Comparison of ENCODE assay signal across 1 cellular context in genomic region chr13:75458696-75459422, GRCh38.
A peak's percentile ranks its signal among the peaks of the same experiment; 100 is the strongest.
TF ChIP-seq lines count a peak whose summit lies in the region.

No MANE protein-coding gene starts in this region.

TF ChIP-seq in HepG2, 621 proteins besides CTCF, POLR2A, EP300 and RAD21 (continued from another document and continues in another):
- peak; percentile 68; the same call in 1 of the 2 replicates for TF ChIP-seq SIN3A (IDR thresholded peaks at IDR 0.05; ENCODE audit: borderline replicate concordance, low read depth, low read length)
- no peak for TF ChIP-seq TRIM22 (IDR thresholded peaks at IDR 0.05)
- no peak; the same call in 1 of the 2 replicates for TF ChIP-seq THRA (CRISPR knock-in tag; IDR thresholded peaks at IDR 0.05; ENCODE audit: borderline replicate concordance)
- no peak for TF ChIP-seq ZBTB1 (CRISPR knock-in tag; IDR thresholded peaks at IDR 0.05; ENCODE audit: borderline replicate concordance)
- TF ChIP-seq ZBTB33 (CRISPR knock-in tag; IDR thresholded peaks at IDR 0.05): peak; percentile 82
- TF ChIP-seq ASH2L (IDR thresholded peaks at IDR 0.05; ENCODE audit: insufficient read length, low read depth, low read length): peak; percentile 81
- no peak for TF ChIP-seq MATR3 (CRISPR knock-in tag; IDR thresholded peaks at IDR 0.05)
- TF ChIP-seq ATF4 (CRISPR knock-in tag; IDR thresholded peaks at IDR 0.05): peak in 1 of 2 experiments; percentile 75; a peak in 1 of 4 replicates
- TF ChIP-seq ZNF724P (CRISPR knock-in tag; IDR thresholded peaks at IDR 0.05; ENCODE audit: borderline replicate concordance): no peak
- peak; percentile 87; the same call in 1 of the 2 replicates for TF ChIP-seq SOX13 (IDR thresholded peaks at IDR 0.05)
- peak in 1 of 2 experiments; percentile 98; a peak in 2 of 4 replicates for TF ChIP-seq SOX13 (CRISPR knock-in tag; conservative IDR thresholded peaks at IDR 0.05 in 1 of 2, IDR thresholded peaks at IDR 0.05 in 1 of 2)
- no peak for TF ChIP-seq PCBP2 (optimal IDR thresholded peaks at IDR 0.05; ENCODE audit: low read depth, low read length, poor library complexity, severe bottlenecking)
- TF ChIP-seq ZNF710 (CRISPR knock-in tag; IDR thresholded peaks at IDR 0.05; ENCODE audit: borderline replicate concordance): peak; percentile 99
- no peak for TF ChIP-seq NONO (IDR thresholded peaks at IDR 0.05)
- peak; percentile 82 for TF ChIP-seq NONO (CRISPR knock-in tag; conservative IDR thresholded peaks at IDR 0.05)
- peak; percentile 92 for TF ChIP-seq RXRA (CRISPR knock-in tag; IDR thresholded peaks at IDR 0.05)
- no peak for TF ChIP-seq THYN1 (CRISPR knock-in tag; IDR thresholded peaks at IDR 0.05; ENCODE audit: borderline replicate concordance, low read depth)
- peak; percentile 76; the same call in 1 of the 2 replicates for TF ChIP-seq POLR2AphosphoS5 (IDR thresholded peaks at IDR 0.05; ENCODE audit: low read depth, low read length)
- TF ChIP-seq ZKSCAN8 (CRISPR knock-in tag; IDR thresholded peaks at IDR 0.05; ENCODE audit: borderline replicate concordance): peak; percentile 92; the same call in 1 of the 2 replicates
- TF ChIP-seq SNAI1 (CRISPR knock-in tag; IDR thresholded peaks at IDR 0.05; ENCODE audit: borderline replicate concordance): no peak
- TF ChIP-seq ZBTB42 (CRISPR knock-in tag; IDR thresholded peaks at IDR 0.05): no peak
- TF ChIP-seq ZNF547 (CRISPR knock-in tag; IDR thresholded peaks at IDR 0.05): no peak
- TF ChIP-seq, protein P1, sequence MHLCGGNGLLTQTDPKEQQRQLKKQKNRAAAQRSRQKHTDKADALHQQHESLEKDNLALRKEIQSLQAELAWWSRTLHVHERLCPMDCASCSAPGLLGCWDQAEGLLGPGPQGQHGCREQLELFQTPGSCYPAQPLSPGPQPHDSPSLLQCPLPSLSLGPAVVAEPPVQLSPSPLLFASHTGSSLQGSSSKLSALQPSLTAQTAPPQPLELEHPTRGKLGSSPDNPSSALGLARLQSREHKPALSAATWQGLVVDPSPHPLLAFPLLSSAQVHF (CRISPR knock-in tag; IDR thresholded peaks at IDR 0.05): no peak
- no peak; the same call in 1 of the 2 replicates for TF ChIP-seq DMAP1 (CRISPR knock-in tag; IDR thresholded peaks at IDR 0.05)
- peak; percentile 66; the same call in 1 of the 2 replicates for TF ChIP-seq ZC3H4 (CRISPR knock-in tag; IDR thresholded peaks at IDR 0.05; ENCODE audit: borderline replicate concordance)
- TF ChIP-seq SIX1 (CRISPR knock-in tag; IDR thresholded peaks at IDR 0.05; ENCODE audit: borderline replicate concordance): peak; percentile 73; the same call in 1 of the 2 replicates
- no peak for TF ChIP-seq TEF (CRISPR knock-in tag; IDR thresholded peaks at IDR 0.05)
- TF ChIP-seq SP5 (CRISPR knock-in tag; IDR thresholded peaks at IDR 0.05; ENCODE audit: borderline replicate concordance, low read depth): peak; percentile 67; the same call in 1 of the 2 replicates
- peak; percentile 99 for TF ChIP-seq GATAD2A (CRISPR knock-in tag; IDR thresholded peaks at IDR 0.05)
- no peak for TF ChIP-seq TCF12 (IDR thresholded peaks at IDR 0.05)
- 0 out of 2 replicates have a peak, but pooled peaks have one; percentile 83 for TF ChIP-seq TCF12 (CRISPR knock-in tag; IDR thresholded peaks at IDR 0.05)
- no peak for TF ChIP-seq BORCS8-MEF2B (CRISPR knock-in tag; IDR thresholded peaks at IDR 0.05)
- TF ChIP-seq ZNF329 (CRISPR knock-in tag; IDR thresholded peaks at IDR 0.05; ENCODE audit: low read depth): no peak
- TF ChIP-seq, protein P2, sequence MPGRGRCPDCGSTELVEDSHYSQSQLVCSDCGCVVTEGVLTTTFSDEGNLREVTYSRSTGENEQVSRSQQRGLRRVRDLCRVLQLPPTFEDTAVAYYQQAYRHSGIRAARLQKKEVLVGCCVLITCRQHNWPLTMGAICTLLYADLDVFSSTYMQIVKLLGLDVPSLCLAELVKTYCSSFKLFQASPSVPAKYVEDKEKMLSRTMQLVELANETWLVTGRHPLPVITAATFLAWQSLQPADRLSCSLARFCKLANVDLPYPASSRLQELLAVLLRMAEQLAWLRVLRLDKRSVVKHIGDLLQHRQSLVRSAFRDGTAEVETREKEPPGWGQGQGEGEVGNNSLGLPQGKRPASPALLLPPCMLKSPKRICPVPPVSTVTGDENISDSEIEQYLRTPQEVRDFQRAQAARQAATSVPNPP (CRISPR knock-in tag; IDR thresholded peaks at IDR 0.05): no peak
- TF ChIP-seq ELF4 (CRISPR knock-in tag; IDR thresholded peaks at IDR 0.05; ENCODE audit: borderline replicate concordance): no peak
- TF ChIP-seq ZNF274 (CRISPR knock-in tag; IDR thresholded peaks at IDR 0.05): no peak
- peak; percentile 68 for TF ChIP-seq ZNF430 (CRISPR knock-in tag; IDR thresholded peaks at IDR 0.05)
- TF ChIP-seq ZNF282 (IDR thresholded peaks at IDR 0.05; ENCODE audit: partially characterized antibody): no peak
- peak; percentile 78; the same call in 1 of the 2 replicates for TF ChIP-seq ZFP90 (CRISPR knock-in tag; IDR thresholded peaks at IDR 0.05; ENCODE audit: borderline replicate concordance)
- TF ChIP-seq ZBTB26 (CRISPR knock-in tag; IDR thresholded peaks at IDR 0.05; ENCODE audit: borderline replicate concordance): peak; percentile 74; the same call in 1 of the 2 replicates
- peak; percentile 78 for TF ChIP-seq ZNF574 (CRISPR knock-in tag; IDR thresholded peaks at IDR 0.05)
- TF ChIP-seq ISL2 (CRISPR knock-in tag; IDR thresholded peaks at IDR 0.05): peak; percentile 95
- TF ChIP-seq RAD51 (IDR thresholded peaks at IDR 0.05; ENCODE audit: borderline replicate concordance): no peak
- no peak; the same call in 1 of the 2 replicates for TF ChIP-seq ZNF747 (CRISPR knock-in tag; IDR thresholded peaks at IDR 0.05; ENCODE audit: borderline replicate concordance)
- TF ChIP-seq HOXA9 (CRISPR knock-in tag; IDR thresholded peaks at IDR 0.05; ENCODE audit: borderline replicate concordance): no peak
- no peak for TF ChIP-seq DZIP1 (CRISPR knock-in tag; IDR thresholded peaks at IDR 0.05)
- no peak for TF ChIP-seq ZNF20 (CRISPR knock-in tag; IDR thresholded peaks at IDR 0.05)
- no peak for TF ChIP-seq ZFYVE20 (CRISPR knock-in tag; IDR thresholded peaks at IDR 0.05; ENCODE audit: borderline replicate concordance, low read depth)
- TF ChIP-seq ZFP36L1 (CRISPR knock-in tag; IDR thresholded peaks at IDR 0.05): peak; percentile 86
- no peak for TF ChIP-seq MAF1 (CRISPR knock-in tag; IDR thresholded peaks at IDR 0.05; ENCODE audit: borderline replicate concordance)
